20 cellular contexts compared by ENCODE assay signal in genomic region chr2:219204425-219205164, GRCh38.
"Had no signal": no experiment of that assay in that cellular context is flagged by ENCODE, and none has a peak within 500 bp of the region (broad histone marks: within the 10 kb centered on the region; RNA-seq: fewer than 3 reads in every experiment).

No MANE protein-coding gene starts in this region.

- H3K27me3 ChIP-seq: ascending aorta, breast epithelium, right atrium auricular region, upper lobe of right lung had no signal

- DNase-seq: activated CD4-positive, alpha-beta T cell treated with anti-CD3 and anti-CD28 coated beads for 4 hours; activated CD8-positive, alpha-beta memory T cell treated with anti-CD3 and anti-CD28 coated beads, Interleukin-2, amount 50 U/mL, for 48 hours; activated naive CD4-positive, alpha-beta T cell treated with anti-CD3 and anti-CD28 coated beads for 36 hours; cortex of kidney; erythroblast; foreskin melanocyte; glutamatergic neuron; hippocampal formation; islet precursor cell; lower lobe of right lung; stimulated activated CD4-positive, alpha-beta T cell treated with anti-CD3 and anti-CD28 coated beads, Interleukin-15, amount 100 ng/mL, for 24 hours; stimulated activated CD4-positive, alpha-beta T cell treated with anti-CD3 and anti-CD28 coated beads, Interleukin-4, amount 100 ng/mL, for 1 hour; SW 1271; upper lobe of right lung; WERI-Rb-1 had no signal

- H3K27ac ChIP-seq: ascending aorta, breast epithelium, lower lobe of right lung, prostate gland, right atrium auricular region, skin epidermis, upper lobe of right lung, WERI-Rb-1 had no signal

- ATAC-seq: lower lobe of right lung, upper lobe of right lung had no signal

- H3K9me3 ChIP-seq: ascending aorta, breast epithelium, lower lobe of right lung, prostate gland, right atrium auricular region, upper lobe of right lung had no signal

- H3K36me3 ChIP-seq: breast epithelium had no signal

- H3K4me3 ChIP-seq: ascending aorta, breast epithelium, lower lobe of right lung, prostate gland, right atrium auricular region, skin epidermis, upper lobe of right lung had no signal
